In the genomic region with DNA sequence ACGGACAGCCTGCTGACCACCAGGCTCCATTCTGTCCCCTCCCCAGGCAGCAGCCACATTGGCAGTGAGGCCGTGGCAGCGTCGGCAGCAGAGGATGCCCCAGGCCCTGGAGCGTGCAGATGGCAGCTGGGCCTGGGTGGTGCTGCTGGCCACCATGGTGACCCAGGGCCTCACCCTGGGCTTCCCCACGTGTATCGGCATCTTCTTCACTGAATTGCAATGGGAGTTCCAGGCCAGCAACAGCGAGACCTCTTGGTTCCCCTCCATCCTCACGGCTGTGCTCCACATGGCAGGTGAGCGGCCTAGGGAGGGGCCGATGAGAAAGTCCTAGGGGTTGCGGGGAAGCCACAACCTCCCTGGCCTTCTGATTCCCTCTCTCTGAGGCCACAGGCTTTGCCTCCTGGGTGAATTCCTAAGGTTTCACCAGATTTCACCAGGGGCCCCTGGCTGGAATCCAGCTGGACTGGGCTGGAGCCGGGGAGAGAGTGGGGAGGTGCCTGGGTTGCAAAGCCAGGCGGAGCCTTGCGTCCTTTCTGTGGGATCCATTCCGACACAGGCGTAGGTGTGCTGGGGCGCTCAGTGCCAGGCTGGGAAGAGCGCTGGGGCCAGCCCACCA, we compare ENCODE assay signal across 1 cellular context.
A peak's percentile ranks its signal among the peaks of the same experiment; 100 is the strongest.
TF ChIP-seq lines count a peak whose summit lies in the region.

No MANE protein-coding gene starts in this region.

TF ChIP-seq in A549, 52 proteins besides CTCF, POLR2A, EP300 and RAD21:
- TF ChIP-seq TFCP2L1 (CRISPR knock-in tag; IDR thresholded peaks at IDR 0.05) (no peak), EHMT2 (IDR thresholded peaks at IDR 0.05; ENCODE audit: low read depth) (no peak), ZNF302 (CRISPR knock-in tag; IDR thresholded peaks at IDR 0.05) (no peak), HDAC2 (IDR thresholded peaks at IDR 0.05) (no peak), ESRRA (IDR thresholded peaks at IDR 0.05; ENCODE audit: borderline replicate concordance, low read length) (no peak), HOXB13 (CRISPR knock-in tag; IDR thresholded peaks at IDR 0.05; ENCODE audit: low read depth) (peak; percentile 20; the same call in 1 of the 2 replicates), MAFK (IDR thresholded peaks at IDR 0.05; ENCODE audit: partially characterized antibody) (no peak), NPAS2 (CRISPR knock-in tag; IDR thresholded peaks at IDR 0.05; ENCODE audit: borderline replicate concordance) (no peak)
- TF ChIP-seq, protein P1, sequence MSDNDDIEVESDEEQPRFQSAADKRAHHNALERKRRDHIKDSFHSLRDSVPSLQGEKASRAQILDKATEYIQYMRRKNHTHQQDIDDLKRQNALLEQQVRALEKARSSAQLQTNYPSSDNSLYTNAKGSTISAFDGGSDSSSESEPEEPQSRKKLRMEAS (IDR thresholded peaks at IDR 0.05) = peak; percentile 60
TF ChIP-seq in A549: peak in this region for 2.
